Comparison of ENCODE assay signal across 16 cellular contexts in genomic region chr12:95611676-95612309, GRCh38.
A peak's percentile ranks its signal among the peaks of the same experiment; 100 is the strongest.
DNase-seq lines count a peak whose midpoint lies in the region; ATAC-seq, FAIRE-seq and TF ChIP-seq lines count a peak whose summit lies in the region.
"Had no signal": no experiment of that assay in that cellular context is flagged by ENCODE, and none has a peak within 500 bp of the region (broad histone marks: within the 10 kb centered on the region; RNA-seq: fewer than 3 reads in every experiment).

No MANE protein-coding gene starts in this region.

- no peaks in the 10 kb centered on the region for H3K9me3 ChIP-seq in CD4-positive, alpha-beta T cell (ENCODE audit: control insufficient read depth, low read length)
- H3K9me3 ChIP-seq: BLaER1 treated with 17β-estradiol and CSF1 and Interleukin-3, amounts not matched to agents 10 nM and 100 nM; Peyer's patch had no signal

- FAIRE-seq in GM12891 (lab: Jason Lieb, UNC) = no peak

- no peak for TF ChIP-seq POLR2A in GM12891 (IDR thresholded peaks at IDR 0.05; ENCODE audit: low read depth, low read length)

- CTCF ChIA-PET in WTC11 (lab: Charles Lee) (interaction anchor here (0.9 to 1.3 kb wide), 4 partner anchors 8 to 37 kb away, joined by 3 to 4 read pairs (median 3); no protein-coding TSS in a partner anchor), GM10248 (lab: Yijun Ruan, JAX) (no interaction called here)
- CTCF ChIA-PET in CD4-positive, alpha-beta T cell (lab: Charles Lee) = no interaction called here

- H3K27me3 ChIP-seq in CD4-positive, alpha-beta T cell (ENCODE audit: control insufficient read depth, insufficient read depth, low read length) = no peaks in the 10 kb centered on the region
- H3K27me3 ChIP-seq: BLaER1 treated with 17β-estradiol and CSF1 and Interleukin-3, amounts not matched to agents 10 nM and 100 nM; Peyer's patch had no signal

- POLR2A ChIA-PET in WTC11 (lab: Charles Lee) (interaction anchor here (0.6 kb wide), 1 partner anchor 513 kb away, joined by 3 read pairs; no protein-coding TSS in a partner anchor), GM10248 (lab: Yijun Ruan, JAX) (no interaction called here)
- POLR2A ChIA-PET in CD4-positive, alpha-beta T cell (lab: Charles Lee) = no interaction called here

- intact Hi-C loops in CD4-positive, alpha-beta T cell (cut with DNase I, micrococcal nuclease) = no loop called here

- peaks cover 56% of the 10 kb centered on the region for H3K4me1 Mint-ChIP-seq in WTC11
- no peaks in the 10 kb centered on the region for H3K4me1 Mint-ChIP-seq in CD4-positive, alpha-beta T cell (ENCODE audit: low read depth)
- H3K4me1 Mint-ChIP-seq: nephron progenitor cell, T-helper 17 cell had no signal

- H3K27ac Mint-ChIP-seq in WTC11 = peak overlapping the region; percentile 93
- no peak overlapping the region for H3K27ac Mint-ChIP-seq in CD4-positive, alpha-beta T cell
- H3K27ac Mint-ChIP-seq: activated T-helper 1 cell treated with anti-CD3 and anti-CD28 coated beads, Interleukin-12 subunit alpha, Interleukin-12 subunit beta, Interleukin-2, Interleukin-4 antibody, amounts not matched to agents 30 ng/mL and 10 ng/mL and 1 ng/mL, durations not matched to agents 14 hours and 24 hours and 36 hours; nephron progenitor cell; T-helper 17 cell had no signal

- peak; percentile 69 for ATAC-seq in WTC11
- ATAC-seq in CD4-positive, alpha-beta T cell (ENCODE audit: poor library complexity) = no peak
- ATAC-seq: left ventricle myocardium superior, T-helper 17 cell had no signal

- H3K36me3 Mint-ChIP-seq in WTC11 = no peaks in the 10 kb centered on the region
- no peaks in the 10 kb centered on the region for H3K36me3 Mint-ChIP-seq in CD4-positive, alpha-beta T cell (ENCODE audit: low read depth)

- H3K27ac ChIP-seq in CD4-positive, alpha-beta T cell (ENCODE audit: low read depth, low read length) = no peak overlapping the region
- H3K27ac ChIP-seq: BLaER1 treated with 17β-estradiol and CSF1 and Interleukin-3, amounts not matched to agents 10 nM and 100 nM had no signal

- peaks cover 5% of the 10 kb centered on the region for H3K27me3 Mint-ChIP-seq in WTC11 (ENCODE audit: low read depth)
- peaks cover 7% of the 10 kb centered on the region for H3K27me3 Mint-ChIP-seq in CD4-positive, alpha-beta T cell

- H3K9me3 Mint-ChIP-seq in WTC11 = no peaks in the 10 kb centered on the region
- no peaks in the 10 kb centered on the region for H3K9me3 Mint-ChIP-seq in CD4-positive, alpha-beta T cell
- H3K9me3 Mint-ChIP-seq: activated T-helper 1 cell treated with anti-CD3 and anti-CD28 coated beads, Interleukin-12 subunit alpha, Interleukin-12 subunit beta, Interleukin-2, Interleukin-4 antibody, amounts not matched to agents 30 ng/mL and 10 ng/mL and 1 ng/mL, durations not matched to agents 14 hours and 24 hours and 36 hours; nephron progenitor cell had no signal

- H3K4me3 Mint-ChIP-seq in WTC11 = peak overlapping the region; percentile 14; the same call in 1 of the 2 replicates
- no peak overlapping the region for H3K4me3 Mint-ChIP-seq in CD4-positive, alpha-beta T cell
- H3K4me3 Mint-ChIP-seq: activated T-helper 1 cell treated with anti-CD3 and anti-CD28 coated beads, Interleukin-12 subunit alpha, Interleukin-12 subunit beta, Interleukin-2, Interleukin-4 antibody, amounts not matched to agents 30 ng/mL and 10 ng/mL and 1 ng/mL, durations not matched to agents 14 hours and 24 hours and 36 hours; nephron progenitor cell; T-helper 17 cell had no signal

- DNase-seq in Daoy (ENCODE audit: low read depth) (peak; percentile 29), NCI-H146 treated with DMSO at 0.1 percent for 48 hours (lab: John Stamatoyannopoulos, UW; ENCODE audit: unreplicated experiment) (peak; percentile 77), WTC11 (ENCODE audit: low spot score) (no peak), lung microvascular endothelial cell (ENCODE audit: low read depth in 2 of 2) (peak; percentile 72 to 88), GM12891 (ENCODE audit: insufficient read length, low spot score) (no peak), AML-193 (lab: John Stamatoyannopoulos, UW) (no peak), GM10248 (ENCODE audit: extremely low spot score) (no peak)
- DNase-seq in CD4-positive, alpha-beta T cell = no peak
- DNase-seq: activated CD4-positive, alpha-beta T cell treated with anti-CD3 and anti-CD28 coated beads, Interleukin-2, amount 50 U/mL, for 1 hour; left ventricle myocardium superior; NCI-H187; nephron progenitor cell; Peyer's patch; T-helper 17 cell had no signal

- TF ChIP-seq CTCF in WTC11 (IDR thresholded peaks at IDR 0.05) (no peak), GM10248 (IDR thresholded peaks at IDR 0.05; ENCODE audit: control extremely low read depth, extremely low read depth, low read depth, missing control alignments) (no peak)
- TF ChIP-seq CTCF in CD4-positive, alpha-beta T cell (IDR thresholded peaks at IDR 0.05) = no peak

TF ChIP-seq in WTC11, 78 proteins besides CTCF, POLR2A, EP300 and RAD21 (continues in another document):
- no peak for TF ChIP-seq ZNF532 (CRISPR knock-in tag; IDR thresholded peaks at IDR 0.05; ENCODE audit: borderline replicate concordance)

TF ChIP-seq in GM12891, 5 proteins besides CTCF, POLR2A, EP300 and RAD21:
- TF ChIP-seq PAX5 (IDR thresholded peaks at IDR 0.05; ENCODE audit: insufficient read depth, low read length, severe bottlenecking) (no peak), POLR2AphosphoS5 (IDR thresholded peaks at IDR 0.05; ENCODE audit: low read depth, low read length) (no peak), TAF1 (IDR thresholded peaks at IDR 0.05; ENCODE audit: low read depth, low read length) (no peak), POU2F2 (IDR thresholded peaks at IDR 0.05; ENCODE audit: low read depth, low read length) (no peak), SPI1 (IDR thresholded peaks at IDR 0.05; ENCODE audit: low read depth, low read length) (no peak)

Comparison
In these comparisons a context has a peak if more than half of its experiments do, and no peak if none do; other contexts are left out.
1. DNase-seq: peak in Daoy (single experiment), NCI-H146 treated with DMSO at 0.1 percent for 48 hours (single experiment) and lung microvascular endothelial cell (2 of 2); none in WTC11 (single experiment), GM12891 (single experiment), AML-193 (0 of 2), GM10248 (single experiment) and CD4-positive, alpha-beta T cell (0 of 10).